26 cellular contexts compared by ENCODE assay signal in the genomic region with DNA sequence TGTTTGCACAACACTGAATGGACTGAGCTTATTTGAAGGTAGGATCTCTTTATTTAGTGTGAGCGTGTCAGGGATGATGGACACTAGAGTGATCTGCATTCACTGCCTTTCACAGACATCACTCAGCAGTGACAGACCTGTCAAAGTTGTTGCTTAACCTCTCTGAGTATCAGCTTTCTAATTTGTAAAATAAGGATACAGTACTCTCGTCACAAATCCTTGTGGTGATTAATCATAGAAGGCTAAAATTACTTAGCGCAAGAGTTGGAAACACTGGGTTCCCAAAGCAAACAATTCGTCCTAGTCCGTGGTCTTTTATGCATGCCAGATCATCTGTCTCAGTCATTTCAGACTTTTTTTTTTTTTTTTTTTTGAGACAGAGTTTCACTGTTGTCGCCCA. TPM values are rescaled to one million over a fixed set of nuclear protein-coding genes. Genes with fewer than 3 reads are reported as not detected.
DNase-seq lines count a peak whose midpoint lies in the region; ATAC-seq and TF ChIP-seq lines count a peak whose summit lies in the region.
"Had no signal": no experiment of that assay in that cellular context is flagged by ENCODE, and none has a peak within 500 bp of the region (broad histone marks: within the 10 kb centered on the region; RNA-seq: fewer than 3 reads in every experiment).

No MANE protein-coding gene starts in this region.

- H3K4me3 ChIP-seq in psoas muscle (no peak overlapping the region), ascending aorta (no peak overlapping the region), upper lobe of right lung (no peak overlapping the region)
- H3K4me3 ChIP-seq: HAP-1 had no signal

- CTCF ChIA-PET in activated CD4-positive, alpha-beta memory T cell treated with anti-CD3 and anti-CD28 coated beads for 36 hours (lab: Charles Lee), result interaction anchor here (0.6 to 1.4 kb wide), 3 partner anchors 10 to 22 kb away, joined by 3 to 4 read pairs (median 3); no protein-coding TSS in a partner anchor
- CTCF ChIA-PET in activated CD4-positive, alpha-beta memory T cell treated with anti-CD3 and anti-CD28 coated beads, Interleukin-2, amount 10 ng/mL, durations not matched to agents 7 days and 5 days (lab: Charles Lee), result interaction anchor here (1.5 kb wide), 1 partner anchor 21 kb away, joined by 4 read pairs; no protein-coding TSS in a partner anchor

- H3K27ac Mint-ChIP-seq in activated CD4-positive, alpha-beta memory T cell treated with anti-CD3 and anti-CD28 coated beads for 36 hours, result peak overlapping the region; percentile 61
- no peak overlapping the region for H3K27ac Mint-ChIP-seq in activated CD4-positive, alpha-beta memory T cell treated with anti-CD3 and anti-CD28 coated beads, Interleukin-2, amount 10 ng/mL, durations not matched to agents 7 days and 5 days
- H3K27ac Mint-ChIP-seq in stimulated activated naive CD8-positive, alpha-beta T cell treated with anti-CD3 and anti-CD28 coated beads, Interleukin-15, Interleukin-2, amounts not matched to agents 100 ng/mL and 50 ng/mL, for 24 hours, result peak overlapping the region; percentile 49
- H3K27ac Mint-ChIP-seq in stimulated activated naive CD8-positive, alpha-beta T cell treated with anti-CD3 and anti-CD28 coated beads, Interleukin-15, amount 100 ng/mL, for 72 hours, result no peak overlapping the region

- DNase-seq in activated CD4-positive, alpha-beta memory T cell treated with anti-CD3 and anti-CD28 coated beads for 36 hours, result no peak
- no peak for DNase-seq in activated CD4-positive, alpha-beta memory T cell treated with anti-CD3 and anti-CD28 coated beads, Interleukin-2, amount 10 ng/mL, durations not matched to agents 7 days and 5 days
- no peak for DNase-seq in stimulated activated naive CD8-positive, alpha-beta T cell treated with anti-CD3 and anti-CD28 coated beads, Interleukin-15, amount 100 ng/mL, for 72 hours
- DNase-seq in psoas muscle (no peak), ascending aorta (ENCODE audit: low spot score in 2 of 2) (no peak), upper lobe of right lung (no peak)
- DNase-seq: 8988T; ACHN; BE2C; CD8-positive, alpha-beta memory T cell; DMS 273 treated with DMSO at 0.1 percent for 48 hours; DMS79 treated with DMSO at 0.1 percent for 48 hours; GF-D8; GOT3; KBM-7; MM.1S; NCI-H2029; NCI-H446 treated with DMSO at 0.1 percent for 48 hours; NCI-H526; NCI-H82; NK-92 treated with Interleukin-12 subunit alpha and Interleukin-12 subunit beta, amount 100 ng/mL, for 24 hours had no signal

- TF ChIP-seq CTCF in psoas muscle (IDR thresholded peaks at IDR 0.05) (no peak), ascending aorta (IDR thresholded peaks at IDR 0.05) (no peak), upper lobe of right lung (IDR thresholded peaks at IDR 0.05) (no peak)

- intact Hi-C loops in activated CD4-positive, alpha-beta memory T cell treated with anti-CD3 and anti-CD28 coated beads for 36 hours (cut with micrococcal nuclease), result no loop called here
- intact Hi-C loops in psoas muscle (cut with DNase I) (no loop called here), ascending aorta (cut with DNase I) (no loop called here), upper lobe of right lung (cut with DNase I) (no loop called here)

- H3K4me3 Mint-ChIP-seq in activated CD4-positive, alpha-beta memory T cell treated with anti-CD3 and anti-CD28 coated beads for 36 hours, result no peak overlapping the region
- no peak overlapping the region for H3K4me3 Mint-ChIP-seq in activated CD4-positive, alpha-beta memory T cell treated with anti-CD3 and anti-CD28 coated beads, Interleukin-2, amount 10 ng/mL, durations not matched to agents 7 days and 5 days
- no peak overlapping the region for H3K4me3 Mint-ChIP-seq in stimulated activated naive CD8-positive, alpha-beta T cell treated with anti-CD3 and anti-CD28 coated beads, Interleukin-15, Interleukin-2, amounts not matched to agents 100 ng/mL and 50 ng/mL, for 24 hours
- no peak overlapping the region for H3K4me3 Mint-ChIP-seq in stimulated activated naive CD8-positive, alpha-beta T cell treated with anti-CD3 and anti-CD28 coated beads, Interleukin-15, amount 100 ng/mL, for 72 hours
- H3K4me3 Mint-ChIP-seq: CD14-positive monocyte; CD8-positive, alpha-beta memory T cell had no signal

- peaks cover 8% of the 10 kb centered on the region for H3K4me1 ChIP-seq in psoas muscle
- H3K4me1 ChIP-seq in ascending aorta, result no peaks in the 10 kb centered on the region
- H3K4me1 ChIP-seq in upper lobe of right lung, result no peaks in the 10 kb centered on the region
- H3K4me1 ChIP-seq: BE2C, HAP-1 had no signal

- peaks cover 39% of the 10 kb centered on the region for H3K4me1 Mint-ChIP-seq in activated CD4-positive, alpha-beta memory T cell treated with anti-CD3 and anti-CD28 coated beads for 36 hours (ENCODE audit: low read depth)
- H3K4me1 Mint-ChIP-seq in activated CD4-positive, alpha-beta memory T cell treated with anti-CD3 and anti-CD28 coated beads, Interleukin-2, amount 10 ng/mL, durations not matched to agents 7 days and 5 days, result peaks cover 30% of the 10 kb centered on the region
- H3K4me1 Mint-ChIP-seq in stimulated activated naive CD8-positive, alpha-beta T cell treated with anti-CD3 and anti-CD28 coated beads, Interleukin-15, Interleukin-2, amounts not matched to agents 100 ng/mL and 50 ng/mL, for 24 hours (ENCODE audit: low read depth), result peaks cover 29% of the 10 kb centered on the region
- H3K4me1 Mint-ChIP-seq in stimulated activated naive CD8-positive, alpha-beta T cell treated with anti-CD3 and anti-CD28 coated beads, Interleukin-15, amount 100 ng/mL, for 72 hours, result peaks cover 14% of the 10 kb centered on the region

- 57 to 67% (median 59%) methylated on average over 6 of the region's 6 CpGs for WGBS in psoas muscle, 3 donors

- no peaks in the 10 kb centered on the region for H3K9me3 Mint-ChIP-seq in activated CD4-positive, alpha-beta memory T cell treated with anti-CD3 and anti-CD28 coated beads for 36 hours
- H3K9me3 Mint-ChIP-seq in activated CD4-positive, alpha-beta memory T cell treated with anti-CD3 and anti-CD28 coated beads, Interleukin-2, amount 10 ng/mL, durations not matched to agents 7 days and 5 days, result no peaks in the 10 kb centered on the region
- no peaks in the 10 kb centered on the region for H3K9me3 Mint-ChIP-seq in stimulated activated naive CD8-positive, alpha-beta T cell treated with anti-CD3 and anti-CD28 coated beads, Interleukin-15, Interleukin-2, amounts not matched to agents 100 ng/mL and 50 ng/mL, for 24 hours
- H3K9me3 Mint-ChIP-seq in stimulated activated naive CD8-positive, alpha-beta T cell treated with anti-CD3 and anti-CD28 coated beads, Interleukin-15, amount 100 ng/mL, for 72 hours, result no peaks in the 10 kb centered on the region
- H3K9me3 Mint-ChIP-seq: CD8-positive, alpha-beta memory T cell had no signal

- H3K27me3 ChIP-seq in psoas muscle (ENCODE audit: insufficient read depth in 3 of 3, low read length in 2 of 3) (no peaks in the 10 kb centered on the region), ascending aorta (no peaks in the 10 kb centered on the region), upper lobe of right lung (no peaks in the 10 kb centered on the region)
- H3K27me3 ChIP-seq: BE2C had no signal

- no peak for ATAC-seq in stimulated activated naive CD8-positive, alpha-beta T cell treated with anti-CD3 and anti-CD28 coated beads, Interleukin-15, amount 100 ng/mL, for 72 hours
- peak; percentile 90 to 93 (median 91) for ATAC-seq in psoas muscle
- ATAC-seq in upper lobe of right lung, result no peak
- ATAC-seq: PC-3, Right ventricle myocardium inferior had no signal

- H3K27me3 Mint-ChIP-seq in activated CD4-positive, alpha-beta memory T cell treated with anti-CD3 and anti-CD28 coated beads for 36 hours, result no peaks in the 10 kb centered on the region
- no peaks in the 10 kb centered on the region for H3K27me3 Mint-ChIP-seq in activated CD4-positive, alpha-beta memory T cell treated with anti-CD3 and anti-CD28 coated beads, Interleukin-2, amount 10 ng/mL, durations not matched to agents 7 days and 5 days
- H3K27me3 Mint-ChIP-seq in stimulated activated naive CD8-positive, alpha-beta T cell treated with anti-CD3 and anti-CD28 coated beads, Interleukin-15, Interleukin-2, amounts not matched to agents 100 ng/mL and 50 ng/mL, for 24 hours, result no peaks in the 10 kb centered on the region
- H3K27me3 Mint-ChIP-seq in stimulated activated naive CD8-positive, alpha-beta T cell treated with anti-CD3 and anti-CD28 coated beads, Interleukin-15, amount 100 ng/mL, for 72 hours, result no peaks in the 10 kb centered on the region
- H3K27me3 Mint-ChIP-seq: CD8-positive, alpha-beta memory T cell had no signal

- H3K9me3 ChIP-seq in psoas muscle, result no peaks in the 10 kb centered on the region
- H3K9me3 ChIP-seq in ascending aorta, result no peaks in the 10 kb centered on the region
- H3K9me3 ChIP-seq in upper lobe of right lung, result no peaks in the 10 kb centered on the region
- H3K9me3 ChIP-seq: BE2C, HAP-1 had no signal

- peak overlapping the region; percentile 58 for H3K27ac ChIP-seq in psoas muscle
- H3K27ac ChIP-seq in ascending aorta, result no peak overlapping the region
- H3K27ac ChIP-seq in upper lobe of right lung, result no peak overlapping the region

- H3K36me3 ChIP-seq in psoas muscle (ENCODE audit: insufficient read depth in 1 of 2, low read depth in 1 of 2) (peaks cover 4 to 67% of the 10 kb centered on the region in 2 donors), ascending aorta (peaks cover 19 to 28% of the 10 kb centered on the region in 2 donors), upper lobe of right lung (peaks cover 58% of the 10 kb centered on the region)
- H3K36me3 ChIP-seq: BE2C, HAP-1 had no signal

- H3K36me3 Mint-ChIP-seq in activated CD4-positive, alpha-beta memory T cell treated with anti-CD3 and anti-CD28 coated beads for 36 hours, result peaks cover 53% of the 10 kb centered on the region
- H3K36me3 Mint-ChIP-seq in activated CD4-positive, alpha-beta memory T cell treated with anti-CD3 and anti-CD28 coated beads, Interleukin-2, amount 10 ng/mL, durations not matched to agents 7 days and 5 days (ENCODE audit: low read depth), result peaks cover 66% of the 10 kb centered on the region
- peaks cover 70% of the 10 kb centered on the region for H3K36me3 Mint-ChIP-seq in stimulated activated naive CD8-positive, alpha-beta T cell treated with anti-CD3 and anti-CD28 coated beads, Interleukin-15, Interleukin-2, amounts not matched to agents 100 ng/mL and 50 ng/mL, for 24 hours (ENCODE audit: low read depth)

- POLR2A ChIA-PET in activated CD4-positive, alpha-beta memory T cell treated with anti-CD3 and anti-CD28 coated beads for 36 hours (lab: Charles Lee), result interaction anchor here (0.5 to 1.7 kb wide), 3 partner anchors 10 to 73 kb away, joined by 3 to 8 read pairs (median 4); a partner anchor contains a TSS
- POLR2A ChIA-PET in activated CD4-positive, alpha-beta memory T cell treated with anti-CD3 and anti-CD28 coated beads, Interleukin-2, amount 10 ng/mL, durations not matched to agents 7 days and 5 days (lab: Charles Lee), result interaction anchor here (1.2 to 2.8 kb wide), 2 partner anchors 10 to 21 kb away, joined by 3 to 8 read pairs; no protein-coding TSS in a partner anchor

RNA-seq across cellular contexts. Expression of a gene that starts 16.6 kb away (rescaled TPM):
- total RNA-seq in activated CD4-positive, alpha-beta memory T cell treated with anti-CD3 and anti-CD28 coated beads for 36 hours, result 100 to 1,000 TPM; 152 TPM
- total RNA-seq in activated CD4-positive, alpha-beta memory T cell treated with anti-CD3 and anti-CD28 coated beads, Interleukin-2, amount 10 ng/mL, durations not matched to agents 7 days and 5 days, result 100 to 1,000 TPM; 247 to 253 TPM
- total RNA-seq in psoas muscle (10 to 100 TPM; 21.8 to 36.2 (median 31.2) TPM), ascending aorta (41.0 TPM), upper lobe of right lung (88.2 TPM)
- polyA plus RNA-seq in psoas muscle, result 10 to 100 TPM; 15.7 to 26.0 (median 21.2) TPM

RNA-seq across cellular contexts. Expression of a gene that starts 30.8 kb away (rescaled TPM):
- under 1 TPM; 0.29 to 0.31 TPM for total RNA-seq in activated CD4-positive, alpha-beta memory T cell treated with anti-CD3 and anti-CD28 coated beads for 36 hours
- total RNA-seq in activated CD4-positive, alpha-beta memory T cell treated with anti-CD3 and anti-CD28 coated beads, Interleukin-2, amount 10 ng/mL, durations not matched to agents 7 days and 5 days, result under 1 TPM; 0.15 to 0.20 TPM
- total RNA-seq in psoas muscle (under 1 TPM in 1 of 4 donors, not detected in 3; 0.20 TPM), ascending aorta (not detected), upper lobe of right lung (1.8 TPM)
- polyA plus RNA-seq in psoas muscle, result under 1 TPM; 0.04 to 0.13 (median 0.05) TPM
- polyA plus RNA-seq: CD14-positive monocyte; CD8-positive, alpha-beta memory T cell had no signal

Comparison
In these comparisons a context has a peak if more than half of its experiments do, and no peak if none do; other contexts are left out.
1. H3K27ac Mint-ChIP-seq: peak in activated CD4-positive, alpha-beta memory T cell treated with anti-CD3 and anti-CD28 coated beads for 36 hours (single experiment) and stimulated activated naive CD8-positive, alpha-beta T cell treated with anti-CD3 and anti-CD28 coated beads, Interleukin-15, Interleukin-2, amounts not matched to agents 100 ng/mL and 50 ng/mL, for 24 hours (single experiment); none in activated CD4-positive, alpha-beta memory T cell treated with anti-CD3 and anti-CD28 coated beads, Interleukin-2, amount 10 ng/mL, durations not matched to agents 7 days and 5 days (single experiment) and stimulated activated naive CD8-positive, alpha-beta T cell treated with anti-CD3 and anti-CD28 coated beads, Interleukin-15, amount 100 ng/mL, for 72 hours (0 of 2).
2. ATAC-seq: peak in psoas muscle (4 of 4); none in stimulated activated naive CD8-positive, alpha-beta T cell treated with anti-CD3 and anti-CD28 coated beads, Interleukin-15, amount 100 ng/mL, for 72 hours (single experiment) and upper lobe of right lung (single experiment).